31 cellular contexts compared by ENCODE assay signal in the genomic region with DNA sequence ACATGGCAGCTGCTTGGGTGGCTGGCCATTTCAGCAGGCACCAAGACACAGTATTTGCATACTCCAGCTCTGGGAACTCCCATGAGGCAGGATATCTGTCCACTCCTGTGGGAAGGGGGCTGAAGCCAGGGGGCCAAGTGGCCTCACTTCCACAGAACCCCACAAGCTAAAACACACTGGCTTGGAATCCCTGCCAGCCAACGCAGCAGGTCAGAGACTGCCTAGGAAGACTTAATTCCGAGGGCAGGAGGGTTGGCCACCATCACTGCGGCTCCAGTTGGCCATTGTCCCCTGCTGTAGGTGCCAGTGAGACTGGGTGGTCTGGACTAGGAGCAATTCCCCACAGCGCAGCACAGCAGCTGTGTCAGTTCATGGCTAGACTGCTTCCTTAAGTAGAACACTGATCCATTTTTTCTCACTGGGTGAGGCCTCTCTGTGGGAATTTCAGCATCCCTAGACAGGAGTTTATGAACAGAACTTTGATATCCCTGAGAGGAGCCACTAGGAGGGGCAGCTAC.
"Had no signal": no experiment of that assay in that cellular context is flagged by ENCODE, and none has a peak within 500 bp of the region (broad histone marks: within the 10 kb centered on the region; RNA-seq: fewer than 3 reads in every experiment).

No MANE protein-coding gene starts in this region.

- H3K27ac ChIP-seq: ascending aorta, cardiac muscle cell, VCaP had no signal

- H3K4me3 ChIP-seq: ascending aorta, cardiac muscle cell had no signal

- FAIRE-seq: bronchial epithelial cell, TTC549 had no signal

- H3K27me3 ChIP-seq: ascending aorta, cardiac muscle cell had no signal

- DNase-seq: activated B cell treated with CpG ODN at 0.5 μM for 24 hours; activated CD4-positive, alpha-beta memory T cell treated with anti-CD3 and anti-CD28 coated beads for 36 hours; activated CD4-positive, alpha-beta T cell treated with anti-CD3 and anti-CD28 coated beads for 4 hours; activated CD4-positive, alpha-beta T cell treated with anti-CD3 and anti-CD28 coated beads, Interleukin-2, amount 10 ng/mL, durations not matched to agents 24 days and 14 days; activated CD4-positive, alpha-beta T cell treated with anti-CD3 and anti-CD28 coated beads, Interleukin-2, amount 50 U/mL, for 1 hour; activated CD4-positive, alpha-beta T cell treated with anti-CD3 and anti-CD28 coated beads, Interleukin-2, amount 50 U/mL, for 4 hours; activated CD4-positive, CD25-positive, alpha-beta regulatory T cell treated with anti-CD3 and anti-CD28 coated beads, Interleukin-2, amount 50 U/mL, for 72 hours; activated CD8-positive, alpha-beta memory T cell treated with anti-CD3 and anti-CD28 coated beads for 24 hours; activated CD8-positive, alpha-beta memory T cell treated with anti-CD3 and anti-CD28 coated beads, Interleukin-2, amount 10 ng/mL, durations not matched to agents 7 days and 5 days; activated CD8-positive, alpha-beta memory T cell treated with anti-CD3 and anti-CD28 coated beads, Interleukin-2, amount 50 U/mL, for 48 hours; activated CD8-positive, alpha-beta T cell treated with anti-CD3 and anti-CD28 coated beads, Interleukin-2, amount 10 ng/mL, durations not matched to agents 7 days and 5 days; activated effector memory CD4-positive, alpha-beta T cell treated with Interleukin-2 at 50 U/mL for 16 hours; activated gamma-delta T cell; activated naive CD4-positive, alpha-beta T cell treated with anti-CD3 and anti-CD28 coated beads, Interleukin-2, amount 10 ng/mL, durations not matched to agents 7 days and 5 days; activated naive CD4-positive, alpha-beta T cell treated with Interleukin-2 at 50 U/mL for 16 hours; activated naive CD8-positive, alpha-beta T cell treated with anti-CD3 and anti-CD28 coated beads, Interleukin-2, amount 10 ng/mL, durations not matched to agents 7 days and 5 days; activated naive CD8-positive, alpha-beta T cell treated with anti-CD3 and anti-CD28 coated beads, Interleukin-2, amount 50 U/mL, for 24 hours; activated T-cell treated with anti-CD3 and anti-CD28 coated beads, Interleukin-2, amount 50 U/mL, for 24 hours; activated T-cell treated with anti-CD3 and anti-CD28 coated beads, Interleukin-2, amount 50 U/mL, for 48 hours; amygdala; anterior cingulate cortex; caudate nucleus; cerebellar nuclear complex; T-helper 1 cell; T-helper 2 cell; T-helper 9 cell had no signal

- H3K36me3 ChIP-seq: ascending aorta, cardiac muscle cell had no signal

- H3K4me1 ChIP-seq: ascending aorta had no signal

- ATAC-seq: activated CD8-positive, alpha-beta memory T cell treated with anti-CD3 and anti-CD28 coated beads, Interleukin-2, amount 10 ng/mL, durations not matched to agents 7 days and 5 days; activated CD8-positive, alpha-beta T cell treated with anti-CD3 and anti-CD28 coated beads, Interleukin-2, amount 10 ng/mL, durations not matched to agents 7 days and 5 days; activated naive CD8-positive, alpha-beta T cell treated with anti-CD3 and anti-CD28 coated beads, Interleukin-2, amount 50 U/mL, for 24 hours had no signal
